ENCODE assay signal across 1 cellular context in the genomic region with DNA sequence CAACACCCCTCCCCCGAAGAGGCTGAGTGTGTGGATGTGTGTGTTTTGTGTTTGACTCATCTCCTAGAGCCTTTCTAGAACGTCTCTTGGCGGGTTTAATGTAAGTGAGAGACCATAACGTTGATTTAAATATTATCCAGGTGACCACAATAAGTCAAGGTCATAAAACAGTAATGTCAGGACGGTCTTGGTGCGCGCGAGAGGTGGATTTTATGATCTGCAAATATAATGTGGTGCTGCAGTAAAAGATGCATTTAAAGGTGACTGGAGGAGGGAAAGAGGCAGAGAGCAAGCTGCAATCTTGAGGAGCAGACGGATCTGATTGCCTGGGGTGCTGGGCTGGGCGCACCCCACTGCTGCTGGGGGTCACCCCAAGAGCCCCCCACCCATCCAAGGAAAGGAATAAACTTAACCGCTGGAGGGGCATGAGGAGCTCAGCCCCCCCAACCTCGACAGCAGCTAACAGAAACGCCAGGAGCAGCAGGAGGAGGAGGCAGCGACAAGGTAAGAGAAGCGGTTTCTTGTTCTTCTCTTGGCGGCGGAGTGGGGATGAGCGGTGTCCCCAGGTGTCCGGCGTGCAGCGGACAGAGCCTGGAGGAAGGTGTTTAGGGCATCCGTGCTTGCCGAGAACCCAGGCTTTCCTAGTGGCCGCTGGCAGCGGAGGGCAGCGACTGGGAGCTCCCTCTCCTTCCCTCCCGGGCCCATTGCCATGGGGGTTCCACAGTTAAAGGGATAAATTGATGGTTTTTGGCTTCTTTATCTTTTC.
TF ChIP-seq lines count a peak whose summit lies in the region.

No MANE protein-coding gene starts in this region.

TF ChIP-seq in HCT116, 20 proteins besides CTCF, POLR2A, EP300 and RAD21:
- TF ChIP-seq EGR1 (IDR thresholded peaks at IDR 0.05; ENCODE audit: low read depth) (no peak), ZFX (IDR thresholded peaks at IDR 0.05) (no peak), CEBPB (IDR thresholded peaks at IDR 0.05; ENCODE audit: low read depth) (no peak), POLR2AphosphoS5 (IDR thresholded peaks at IDR 0.05; ENCODE audit: low read depth, low read length) (no peak)
- TF ChIP-seq, protein P1, sequence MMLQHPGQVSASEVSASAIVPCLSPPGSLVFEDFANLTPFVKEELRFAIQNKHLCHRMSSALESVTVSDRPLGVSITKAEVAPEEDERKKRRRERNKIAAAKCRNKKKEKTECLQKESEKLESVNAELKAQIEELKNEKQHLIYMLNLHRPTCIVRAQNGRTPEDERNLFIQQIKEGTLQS (IDR thresholded peaks at IDR 0.05) = no peak
